Comparison of ENCODE assay signal across 8 cellular contexts in the genomic region with DNA sequence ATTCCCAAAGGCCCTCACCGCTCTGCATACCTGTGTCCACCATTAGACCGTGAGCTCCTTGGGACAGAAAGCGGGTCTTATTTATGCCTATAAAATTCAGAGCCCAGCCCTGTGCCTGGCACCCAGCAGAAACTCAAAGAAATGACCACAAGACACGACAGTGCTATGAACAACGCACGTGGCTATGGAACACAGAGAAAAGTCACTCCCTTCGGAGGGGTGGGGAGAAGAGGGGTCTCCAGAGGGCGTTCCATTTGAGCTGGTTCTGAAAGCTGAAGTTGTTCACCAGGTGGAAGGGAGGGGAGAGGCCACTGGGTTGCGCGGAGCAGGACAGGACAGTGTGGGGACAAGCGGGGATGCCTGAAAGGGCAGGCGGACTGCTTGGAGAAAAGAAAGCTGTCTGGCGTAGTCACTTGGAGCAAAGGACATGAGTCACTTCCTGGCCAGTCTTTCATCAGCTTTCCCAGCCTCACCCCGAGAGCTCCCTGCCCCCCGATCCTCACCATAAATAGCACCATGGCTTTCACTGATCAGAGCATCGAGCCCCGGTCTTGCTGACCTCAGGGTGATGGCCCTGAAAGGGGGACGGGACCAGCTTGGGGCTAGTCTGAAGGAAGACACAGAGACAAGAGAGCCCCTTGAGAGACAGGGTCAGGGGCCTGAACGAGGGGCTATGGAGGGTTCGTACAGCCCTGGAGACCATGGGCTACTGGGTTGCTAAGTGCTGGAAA. TPM values are rescaled to one million over a fixed set of nuclear protein-coding genes. Genes with fewer than 3 reads are reported as not detected.
DNase-seq lines count a peak whose midpoint lies in the region; ATAC-seq and TF ChIP-seq lines count a peak whose summit lies in the region.

No MANE protein-coding gene starts in this region.

- H3K4me1 ChIP-seq in lower lobe of right lung (peaks cover 60% of the 10 kb centered on the region), suprapubic skin (peaks cover 46% of the 10 kb centered on the region)

- TF ChIP-seq POLR2A in suprapubic skin (IDR thresholded peaks at IDR 0.05), result no peak

- H3K4me3 ChIP-seq in lower lobe of right lung (peak overlapping the region; percentile 8), suprapubic skin (peak overlapping the region; percentile 7)

- intact Hi-C loops in lower lobe of right lung (cut with DNase I), result no loop called here

- WGBS in suprapubic skin, result 52% methylated on average over 20 of the region's 20 CpGs

- H3K36me3 ChIP-seq in lower lobe of right lung (peaks cover 43% of the 10 kb centered on the region), suprapubic skin (peaks cover 26% of the 10 kb centered on the region)

- H3K27me3 ChIP-seq in lower lobe of right lung (ENCODE audit: low read depth) (no peaks in the 10 kb centered on the region), suprapubic skin (no peaks in the 10 kb centered on the region)

- TF ChIP-seq CTCF in lower lobe of right lung (IDR thresholded peaks at IDR 0.05) (no peak), suprapubic skin (IDR thresholded peaks at IDR 0.05) (no peak)

- peak; percentile 75 to 79 for ATAC-seq in lower lobe of right lung
- no peak for ATAC-seq in HG03457 (IDR thresholded peaks at IDR 0.05; ENCODE audit: unreplicated experiment)
- no peak for ATAC-seq in GM19455 (IDR thresholded peaks at IDR 0.05; ENCODE audit: unreplicated experiment)

- DNase-seq in GM04504 (ENCODE audit: low read depth), result peak; percentile 93
- DNase-seq in RPMI7951 (ENCODE audit: low read depth), result peak; percentile 97
- DNase-seq in dermis blood vessel endothelial cell, result peak; percentile 96
- peak; percentile 59 for DNase-seq in lower lobe of right lung
- peak; percentile 87 to 89 for DNase-seq in suprapubic skin (ENCODE audit: low spot score in 2 of 2)
- DNase-seq in NCI-H82 treated with DMSO at 0.1 percent for 48 hours (lab: John Stamatoyannopoulos, UW; ENCODE audit: unreplicated experiment), result no peak

- H3K9me3 ChIP-seq in lower lobe of right lung (no peaks in the 10 kb centered on the region), suprapubic skin (no peaks in the 10 kb centered on the region)

- no peak for TF ChIP-seq EP300 in suprapubic skin (IDR thresholded peaks at IDR 0.05)

- H3K27ac ChIP-seq in lower lobe of right lung (peak overlapping the region; percentile 86), suprapubic skin (peak overlapping the region; percentile 91)

RNA-seq across cellular contexts. Expression of a gene that starts 28.5 kb away (rescaled TPM):
- 112 and 131 TPM in 2 replicates for total RNA-seq in RPMI7951 (2014; rRNA removed; shearing (Covaris generic))
- total RNA-seq in dermis blood vessel endothelial cell (223 and 442 TPM in 2 replicates), lower lobe of right lung (90.9 TPM), suprapubic skin (10 to 100 TPM; 40.8 to 64.2 (median 55.3) TPM)

Comparison
In these comparisons a context has a peak if more than half of its experiments do, and no peak if none do; other contexts are left out.
1. ATAC-seq: peak in lower lobe of right lung (2 of 2); none in HG03457 (single experiment) and GM19455 (single experiment).